Comparison of ENCODE assay signal across 1 cellular context in the genomic region with DNA sequence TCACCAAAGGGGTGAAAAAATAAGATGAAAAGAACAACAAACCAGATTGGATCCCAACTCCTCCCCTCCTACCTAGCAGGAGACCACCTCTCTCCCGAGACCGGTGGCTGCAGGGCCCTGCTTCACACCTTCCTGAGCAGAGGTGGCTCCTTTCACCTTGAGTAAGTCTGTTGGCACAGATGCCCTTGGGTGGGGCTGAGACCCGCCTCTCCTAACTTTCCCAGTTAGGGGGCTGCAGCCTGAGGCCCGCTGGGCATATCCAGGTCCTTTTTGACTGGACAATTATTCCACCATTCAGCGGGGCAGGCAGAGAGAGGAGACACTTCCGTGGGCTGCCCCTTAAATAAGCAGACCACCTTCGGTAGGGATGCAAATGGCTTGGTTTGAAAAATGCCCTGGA.
TF ChIP-seq lines count a peak whose summit lies in the region.

No MANE protein-coding gene starts in this region.

TF ChIP-seq in WTC11, 78 proteins besides CTCF, POLR2A, EP300 and RAD21 (continued from another document):
- TF ChIP-seq, protein P1, sequence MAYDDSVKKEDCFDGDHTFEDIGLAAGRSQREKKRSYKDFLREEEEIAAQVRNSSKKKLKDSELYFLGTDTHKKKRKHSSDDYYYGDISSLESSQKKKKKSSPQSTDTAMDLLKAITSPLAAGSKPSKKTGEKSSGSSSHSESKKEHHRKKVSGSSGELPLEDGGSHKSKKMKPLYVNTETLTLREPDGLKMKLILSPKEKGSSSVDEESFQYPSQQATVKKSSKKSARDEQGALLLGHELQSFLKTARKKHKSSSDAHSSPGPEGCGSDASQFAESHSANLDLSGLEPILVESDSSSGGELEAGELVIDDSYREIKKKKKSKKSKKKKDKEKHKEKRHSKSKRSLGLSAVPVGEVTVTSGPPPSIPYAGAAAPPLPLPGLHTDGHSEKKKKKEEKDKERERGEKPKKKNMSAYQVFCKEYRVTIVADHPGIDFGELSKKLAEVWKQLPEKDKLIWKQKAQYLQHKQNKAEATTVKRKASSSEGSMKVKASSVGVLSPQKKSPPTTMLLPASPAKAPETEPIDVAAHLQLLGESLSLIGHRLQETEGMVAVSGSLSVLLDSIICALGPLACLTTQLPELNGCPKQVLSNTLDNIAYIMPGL (CRISPR knock-in tag; IDR thresholded peaks at IDR 0.05), result no peak
- TF ChIP-seq CREM (CRISPR knock-in tag; IDR thresholded peaks at IDR 0.05), result no peak
- TF ChIP-seq ATF1 (CRISPR knock-in tag; IDR thresholded peaks at IDR 0.05), result no peak
- TF ChIP-seq FOXP1 (CRISPR knock-in tag; IDR thresholded peaks at IDR 0.05; ENCODE audit: borderline replicate concordance), result no peak
- TF ChIP-seq, protein P2, sequence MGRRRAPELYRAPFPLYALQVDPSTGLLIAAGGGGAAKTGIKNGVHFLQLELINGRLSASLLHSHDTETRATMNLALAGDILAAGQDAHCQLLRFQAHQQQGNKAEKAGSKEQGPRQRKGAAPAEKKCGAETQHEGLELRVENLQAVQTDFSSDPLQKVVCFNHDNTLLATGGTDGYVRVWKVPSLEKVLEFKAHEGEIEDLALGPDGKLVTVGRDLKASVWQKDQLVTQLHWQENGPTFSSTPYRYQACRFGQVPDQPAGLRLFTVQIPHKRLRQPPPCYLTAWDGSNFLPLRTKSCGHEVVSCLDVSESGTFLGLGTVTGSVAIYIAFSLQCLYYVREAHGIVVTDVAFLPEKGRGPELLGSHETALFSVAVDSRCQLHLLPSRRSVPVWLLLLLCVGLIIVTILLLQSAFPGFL (CRISPR knock-in tag; IDR thresholded peaks at IDR 0.05; ENCODE audit: borderline replicate concordance), result no peak
- TF ChIP-seq SMAD3 (CRISPR knock-in tag; IDR thresholded peaks at IDR 0.05; ENCODE audit: borderline replicate concordance), result no peak
- no peak for TF ChIP-seq ZNF138 (CRISPR knock-in tag; conservative IDR thresholded peaks at IDR 0.05)
- TF ChIP-seq RORB (CRISPR knock-in tag; IDR thresholded peaks at IDR 0.05), result no peak
- TF ChIP-seq ZNF416 (CRISPR knock-in tag; IDR thresholded peaks at IDR 0.05), result no peak
- no peak for TF ChIP-seq TEAD4 (CRISPR knock-in tag; IDR thresholded peaks at IDR 0.05)
- TF ChIP-seq, protein P3, sequence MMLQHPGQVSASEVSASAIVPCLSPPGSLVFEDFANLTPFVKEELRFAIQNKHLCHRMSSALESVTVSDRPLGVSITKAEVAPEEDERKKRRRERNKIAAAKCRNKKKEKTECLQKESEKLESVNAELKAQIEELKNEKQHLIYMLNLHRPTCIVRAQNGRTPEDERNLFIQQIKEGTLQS (CRISPR knock-in tag; conservative IDR thresholded peaks at IDR 0.05), result no peak
